Comparison of ENCODE assay signal across 1 cellular context in genomic region chr12:96510306-96510764, GRCh38.
TF ChIP-seq lines count a peak whose summit lies in the region.

No MANE protein-coding gene starts in this region.

TF ChIP-seq in WTC11, 78 proteins besides CTCF, POLR2A, EP300 and RAD21 (continued from another document):
- TF ChIP-seq STAT6 (CRISPR knock-in tag; conservative IDR thresholded peaks at IDR 0.05; ENCODE audit: low read depth) = no peak
- no peak for TF ChIP-seq ZNF532 (CRISPR knock-in tag; IDR thresholded peaks at IDR 0.05; ENCODE audit: borderline replicate concordance)
- TF ChIP-seq NFATC4 (CRISPR knock-in tag; IDR thresholded peaks at IDR 0.05) = no peak
- no peak for TF ChIP-seq RELA (CRISPR knock-in tag; IDR thresholded peaks at IDR 0.05; ENCODE audit: borderline replicate concordance)
- no peak for TF ChIP-seq NR3C1 (CRISPR knock-in tag; conservative IDR thresholded peaks at IDR 0.05; ENCODE audit: low read depth)
- no peak for TF ChIP-seq ATF3 (CRISPR knock-in tag; conservative IDR thresholded peaks at IDR 0.05)
- TF ChIP-seq CREM (CRISPR knock-in tag; IDR thresholded peaks at IDR 0.05) = no peak
- TF ChIP-seq AR (CRISPR knock-in tag; IDR thresholded peaks at IDR 0.05) = no peak
